In genomic region chr16:22206013-22206846, GRCh38 we compare ENCODE assay signal across 1 cellular context.
TF ChIP-seq lines count a peak whose summit lies in the region.

Gene EEF2K, plus strand, starts transcription at chr16:22206278. Its CDS starts 19,452 bp downstream, at chr16:22225730.

TF ChIP-seq in HepG2, 621 proteins besides CTCF, POLR2A, EP300 and RAD21 (continued from another document and continues in another):
- TF ChIP-seq GZF1 (CRISPR knock-in tag; IDR thresholded peaks at IDR 0.05) (no peak; the same call in 1 of the 2 replicates), ZNF629 (CRISPR knock-in tag; conservative IDR thresholded peaks at IDR 0.05) (peak; percentile 67), ZNF451 (CRISPR knock-in tag; IDR thresholded peaks at IDR 0.05) (peak; percentile 98), TAF15 (IDR thresholded peaks at IDR 0.05; ENCODE audit: low read depth, low read length, poor library complexity, severe bottlenecking) (peak; percentile 64), GTF2F1 (IDR thresholded peaks at IDR 0.05; ENCODE audit: low read length) (no peak), FOXO1 (CRISPR knock-in tag; IDR thresholded peaks at IDR 0.05) (peak; percentile 88), ZNF572 (CRISPR knock-in tag; IDR thresholded peaks at IDR 0.05) (no peak; the same call in 1 of the 2 replicates), ZNF136 (CRISPR knock-in tag; IDR thresholded peaks at IDR 0.05; ENCODE audit: low read depth) (0 out of 2 replicates have a peak, but pooled peaks have one; percentile 66), ZNF609 (CRISPR knock-in tag; IDR thresholded peaks at IDR 0.05; ENCODE audit: borderline replicate concordance) (peak; percentile 84), MTA1 (CRISPR knock-in tag; IDR thresholded peaks at IDR 0.05; ENCODE audit: borderline replicate concordance) (peak; percentile 94; the same call in 1 of the 2 replicates), KAT7 (CRISPR knock-in tag; IDR thresholded peaks at IDR 0.05; ENCODE audit: borderline replicate concordance) (peak; percentile 97), CBX5 (CRISPR knock-in tag; IDR thresholded peaks at IDR 0.05; ENCODE audit: borderline replicate concordance) (peak; percentile 98), ZNF430 (CRISPR knock-in tag; IDR thresholded peaks at IDR 0.05) (peak; percentile 98), KDM2A (CRISPR knock-in tag; IDR thresholded peaks at IDR 0.05; ENCODE audit: borderline replicate concordance, low read depth) (peak; percentile 90), EEA1 (CRISPR knock-in tag; IDR thresholded peaks at IDR 0.05; ENCODE audit: borderline replicate concordance) (peak; percentile 96), U2AF1 (optimal IDR thresholded peaks at IDR 0.05; ENCODE audit: low read depth, low read length) (peak; percentile 87), HMGXB3 (CRISPR knock-in tag; IDR thresholded peaks at IDR 0.05; ENCODE audit: borderline replicate concordance) (peak; percentile 77; the same call in 1 of the 2 replicates), ZNF124 (CRISPR knock-in tag; IDR thresholded peaks at IDR 0.05) (peak; percentile 95; the same call in 1 of the 2 replicates), POGZ (CRISPR knock-in tag; IDR thresholded peaks at IDR 0.05) (peak; percentile 95), IRF2 (CRISPR knock-in tag; IDR thresholded peaks at IDR 0.05) (peak; percentile 98), ZNF580 (CRISPR knock-in tag; IDR thresholded peaks at IDR 0.05; ENCODE audit: borderline replicate concordance, low read depth) (peak; percentile 94; the same call in 1 of the 2 replicates), PHF8 (CRISPR knock-in tag; IDR thresholded peaks at IDR 0.05) (peak; percentile 94), ATF3 (CRISPR knock-in tag; IDR thresholded peaks at IDR 0.05) (0 out of 2 replicates have a peak, but pooled peaks have one; percentile 42), ZNF768 (CRISPR knock-in tag; IDR thresholded peaks at IDR 0.05) (peak; percentile 49), KLF13 (CRISPR knock-in tag; IDR thresholded peaks at IDR 0.05) (peak; percentile 71; the same call in 1 of the 2 replicates), TCF12 (IDR thresholded peaks at IDR 0.05) (no peak), TCF12 (CRISPR knock-in tag; IDR thresholded peaks at IDR 0.05) (peak; percentile 94; the same call in 1 of the 2 replicates), ZNF253 (CRISPR knock-in tag; IDR thresholded peaks at IDR 0.05; ENCODE audit: borderline replicate concordance) (peak; percentile 79; the same call in 1 of the 2 replicates), ERF (CRISPR knock-in tag; IDR thresholded peaks at IDR 0.05) (peak; percentile 99), NFRKB (IDR thresholded peaks at IDR 0.05) (no peak), CEBPB (IDR thresholded peaks at IDR 0.05; ENCODE audit: borderline replicate concordance, low read depth, low read length) (no peak), HIVEP1 (CRISPR knock-in tag; IDR thresholded peaks at IDR 0.05) (0 out of 2 replicates have a peak, but pooled peaks have one; percentile 14), ELF1 (CRISPR knock-in tag; IDR thresholded peaks at IDR 0.05) (peak; percentile 76), MBNL3 (CRISPR knock-in tag; conservative IDR thresholded peaks at IDR 0.05) (no peak), KLF12 (CRISPR knock-in tag; IDR thresholded peaks at IDR 0.05; ENCODE audit: borderline replicate concordance) (no peak; the same call in 1 of the 2 replicates), MYC (CRISPR knock-in tag; IDR thresholded peaks at IDR 0.05; ENCODE audit: borderline replicate concordance) (peak; percentile 98), MEIS1 (CRISPR knock-in tag; IDR thresholded peaks at IDR 0.05; ENCODE audit: borderline replicate concordance) (peak; percentile 74; the same call in 1 of the 2 replicates), ZNF414 (CRISPR knock-in tag; IDR thresholded peaks at IDR 0.05) (peak; percentile 89), ZNF891 (CRISPR knock-in tag; IDR thresholded peaks at IDR 0.05) (peak; percentile 96), NR2C2 (CRISPR knock-in tag; IDR thresholded peaks at IDR 0.05; ENCODE audit: borderline replicate concordance) (peak; percentile 75), TBX3 (IDR thresholded peaks at IDR 0.05; ENCODE audit: borderline replicate concordance) (no peak; the same call in 1 of the 2 replicates), ZFP37 (CRISPR knock-in tag; IDR thresholded peaks at IDR 0.05; ENCODE audit: borderline replicate concordance) (peak; percentile 77), SUZ12 (IDR thresholded peaks at IDR 0.05; ENCODE audit: low read depth, low read length) (no peak), SALL1 (CRISPR knock-in tag; IDR thresholded peaks at IDR 0.05) (peak; percentile 98), ZNF326 (CRISPR knock-in tag; IDR thresholded peaks at IDR 0.05; ENCODE audit: borderline replicate concordance) (no peak), DNMT1 (CRISPR knock-in tag; IDR thresholded peaks at IDR 0.05) (peak; percentile 99), PLRG1 (conservative IDR thresholded peaks at IDR 0.05) (no peak), CSRNP2 (CRISPR knock-in tag; conservative IDR thresholded peaks at IDR 0.05; ENCODE audit: low read depth) (no peak), ZNF180 (CRISPR knock-in tag; IDR thresholded peaks at IDR 0.05; ENCODE audit: borderline replicate concordance, low read depth) (no peak), IKZF1 (IDR thresholded peaks at IDR 0.05) (no peak), ZNF280B (CRISPR knock-in tag; IDR thresholded peaks at IDR 0.05; ENCODE audit: borderline replicate concordance) (peak; percentile 91), ZNF773 (CRISPR knock-in tag; IDR thresholded peaks at IDR 0.05; ENCODE audit: borderline replicate concordance) (peak; percentile 86; the same call in 1 of the 2 replicates), TSC22D2 (CRISPR knock-in tag; IDR thresholded peaks at IDR 0.05; ENCODE audit: borderline replicate concordance) (peak; percentile 88), AGO2 (optimal IDR thresholded peaks at IDR 0.05; ENCODE audit: low read depth, low read length) (peak; percentile 81), RBM39 (IDR thresholded peaks at IDR 0.05; ENCODE audit: low read depth, low read length, poor library complexity, severe bottlenecking) (peak; percentile 34), ZNF143 (CRISPR knock-in tag; IDR thresholded peaks at IDR 0.05) (peak; percentile 71), STAT5B (CRISPR knock-in tag; IDR thresholded peaks at IDR 0.05) (no peak; the same call in 1 of the 2 replicates), SRSF1 (optimal IDR thresholded peaks at IDR 0.05; ENCODE audit: low read depth, low read length) (peak; percentile 84), SIX4 (CRISPR knock-in tag; IDR thresholded peaks at IDR 0.05) (peak; percentile 69), FLYWCH1 (CRISPR knock-in tag; IDR thresholded peaks at IDR 0.05) (peak; percentile 92), EED (CRISPR knock-in tag; IDR thresholded peaks at IDR 0.05) (peak; percentile 14), THAP11 (CRISPR knock-in tag; IDR thresholded peaks at IDR 0.05) (peak; percentile 86), ZBTB7B (CRISPR knock-in tag; IDR thresholded peaks at IDR 0.05) (peak; percentile 91), RELA (CRISPR knock-in tag; IDR thresholded peaks at IDR 0.05) (peak; percentile 85), MAFF (IDR thresholded peaks at IDR 0.05; ENCODE audit: low read depth, low read length) (peak; percentile 4; the same call in 1 of the 2 replicates), ZFP1 (CRISPR knock-in tag; IDR thresholded peaks at IDR 0.05) (peak; percentile 60)
